8 cellular contexts compared by ENCODE assay signal in the genomic region with DNA sequence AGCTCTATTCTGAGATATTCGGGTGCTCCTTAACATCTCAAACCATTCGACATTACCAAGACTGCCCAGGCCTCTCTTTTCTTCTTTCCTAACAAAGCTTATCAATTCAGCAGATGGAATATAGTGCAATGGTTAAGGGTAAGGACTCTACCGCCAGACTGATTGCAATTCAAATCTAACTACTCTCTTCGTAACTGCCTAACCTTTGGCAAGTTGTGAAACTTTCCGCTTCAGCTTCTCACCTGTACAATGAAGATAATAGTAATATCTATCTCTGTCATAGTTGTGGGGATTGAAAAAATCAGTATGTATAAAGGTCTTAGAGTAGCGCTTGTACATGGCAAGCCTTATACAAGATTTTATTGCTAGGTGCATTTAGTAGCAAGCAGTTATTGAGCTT. TPM values are rescaled to one million over a fixed set of nuclear protein-coding genes. Genes with fewer than 3 reads are reported as not detected.
DNase-seq lines count a peak whose midpoint lies in the region; ATAC-seq, FAIRE-seq and TF ChIP-seq lines count a peak whose summit lies in the region.

No MANE protein-coding gene starts in this region.

- peaks cover 3 to 6% of the 10 kb centered on the region in 2 donors for H3K4me1 ChIP-seq in kidney (ENCODE audit: control insufficient read depth in 1 of 2, insufficient read depth in 1 of 2, low read depth in 1 of 2, low read length in 2 of 2)
- peaks cover 25 to 44% of the 10 kb centered on the region in 2 donors for H3K4me1 ChIP-seq in thoracic aorta (ENCODE audit: control insufficient read depth in 1 of 2, low read depth in 2 of 2)

- H3K9me3 Mint-ChIP-seq in activated CD4-positive, alpha-beta T cell treated with anti-CD3 and anti-CD28 coated beads, Interleukin-2, amount 10 ng/mL, durations not matched to agents 24 days and 14 days, result no peaks in the 10 kb centered on the region
- no peaks in the 10 kb centered on the region for H3K9me3 Mint-ChIP-seq in activated CD8-positive, alpha-beta T cell treated with anti-CD3 and anti-CD28 coated beads, Interleukin-2, amount 10 ng/mL, durations not matched to agents 7 days and 5 days (ENCODE audit: insufficient read depth)

- H3K36me3 ChIP-seq in kidney (ENCODE audit: control insufficient read depth in 1 of 2, insufficient read depth in 2 of 2, low read length in 2 of 2) (no peaks in the 10 kb centered on the region), thoracic aorta (no peaks in the 10 kb centered on the region)

- H3K4me3 Mint-ChIP-seq in activated CD4-positive, alpha-beta T cell treated with anti-CD3 and anti-CD28 coated beads, Interleukin-2, amount 10 ng/mL, durations not matched to agents 24 days and 14 days, result peak overlapping the region; percentile 99
- H3K4me3 Mint-ChIP-seq in activated CD8-positive, alpha-beta T cell treated with anti-CD3 and anti-CD28 coated beads, Interleukin-2, amount 10 ng/mL, durations not matched to agents 7 days and 5 days, result peak overlapping the region; percentile 95

- POLR2A ChIA-PET in activated CD8-positive, alpha-beta T cell treated with anti-CD3 and anti-CD28 coated beads, Interleukin-2, amount 10 ng/mL, durations not matched to agents 7 days and 5 days (lab: Charles Lee), result interaction anchor here (0.8 to 1.5 kb wide), 2 partner anchors 13 to 25 kb away, joined by 4 read pairs; no protein-coding TSS in a partner anchor

- no peak for DNase-seq in activated CD4-positive, alpha-beta T cell treated with anti-CD3 and anti-CD28 coated beads, Interleukin-2, amount 10 ng/mL, durations not matched to agents 24 days and 14 days
- DNase-seq in activated CD4-positive, alpha-beta T cell treated with anti-CD3 and anti-CD28 coated beads for 1 hour, result no peak
- no peak for DNase-seq in activated CD8-positive, alpha-beta T cell treated with anti-CD3 and anti-CD28 coated beads, Interleukin-2, amount 10 ng/mL, durations not matched to agents 7 days and 5 days
- DNase-seq in kidney (no peak), thoracic aorta (ENCODE audit: low spot score) (no peak), putamen (ENCODE audit: low spot score) (no peak)

- H3K27ac Mint-ChIP-seq in activated CD4-positive, alpha-beta T cell treated with anti-CD3 and anti-CD28 coated beads, Interleukin-2, amount 10 ng/mL, durations not matched to agents 24 days and 14 days, result peak overlapping the region; percentile 98
- H3K27ac Mint-ChIP-seq in activated CD8-positive, alpha-beta T cell treated with anti-CD3 and anti-CD28 coated beads, Interleukin-2, amount 10 ng/mL, durations not matched to agents 7 days and 5 days, result peak overlapping the region; percentile 99

- peaks cover 41% of the 10 kb centered on the region for H3K4me1 Mint-ChIP-seq in activated CD4-positive, alpha-beta T cell treated with anti-CD3 and anti-CD28 coated beads, Interleukin-2, amount 10 ng/mL, durations not matched to agents 24 days and 14 days
- peaks cover 41% of the 10 kb centered on the region for H3K4me1 Mint-ChIP-seq in activated CD8-positive, alpha-beta T cell treated with anti-CD3 and anti-CD28 coated beads, Interleukin-2, amount 10 ng/mL, durations not matched to agents 7 days and 5 days (ENCODE audit: low read depth)

- H3K27me3 ChIP-seq in thoracic aorta (replicated peaks; ENCODE audit: insufficient read depth), result no peaks in the 10 kb centered on the region

- H3K4me3 ChIP-seq in kidney (ENCODE audit: low read length in 2 of 2) (peak overlapping the region; percentile 78 to 97), thoracic aorta (peak overlapping the region; percentile 88)

- no peaks in the 10 kb centered on the region for H3K27me3 Mint-ChIP-seq in activated CD4-positive, alpha-beta T cell treated with anti-CD3 and anti-CD28 coated beads, Interleukin-2, amount 10 ng/mL, durations not matched to agents 24 days and 14 days
- H3K27me3 Mint-ChIP-seq in activated CD8-positive, alpha-beta T cell treated with anti-CD3 and anti-CD28 coated beads, Interleukin-2, amount 10 ng/mL, durations not matched to agents 7 days and 5 days (ENCODE audit: low read depth), result no peaks in the 10 kb centered on the region

- CTCF ChIA-PET in activated CD8-positive, alpha-beta T cell treated with anti-CD3 and anti-CD28 coated beads, Interleukin-2, amount 10 ng/mL, durations not matched to agents 7 days and 5 days (lab: Charles Lee), result interaction anchor here (1.0 to 1.6 kb wide), 3 partner anchors 18 to 19 kb away, joined by 3 read pairs; no protein-coding TSS in a partner anchor

- H3K27ac ChIP-seq in kidney (ENCODE audit: low read depth in 2 of 2, low read length in 2 of 2), result peak overlapping the region; percentile 94 to 98
- peak overlapping the region; percentile 95 to 96 for H3K27ac ChIP-seq in thoracic aorta

- no peak for ATAC-seq in activated CD8-positive, alpha-beta T cell treated with anti-CD3 and anti-CD28 coated beads, Interleukin-2, amount 10 ng/mL, durations not matched to agents 7 days and 5 days
- ATAC-seq in thoracic aorta (ENCODE audit: insufficient number of reproducible peaks, low FRiP score, low read depth) (no peak), GM21367 (IDR thresholded peaks at IDR 0.05; ENCODE audit: unreplicated experiment) (no peak), HG03457 (IDR thresholded peaks at IDR 0.05; ENCODE audit: unreplicated experiment) (no peak)

- no peaks in the 10 kb centered on the region for H3K9me3 ChIP-seq in kidney (ENCODE audit: control insufficient read depth in 1 of 2, low read length in 2 of 2)
- no peaks in the 10 kb centered on the region for H3K9me3 ChIP-seq in thoracic aorta

- intact Hi-C loops in activated CD4-positive, alpha-beta T cell treated with anti-CD3 and anti-CD28 coated beads, Interleukin-2, amount 10 ng/mL, durations not matched to agents 24 days and 14 days (cut with micrococcal nuclease), result loop anchor here (5.0 kb wide), 1 partner anchor 124 kb away; no protein-coding TSS in a partner anchor
- intact Hi-C loops in kidney (cut with DNase I), result no loop called here

- H3K36me3 Mint-ChIP-seq in activated CD4-positive, alpha-beta T cell treated with anti-CD3 and anti-CD28 coated beads, Interleukin-2, amount 10 ng/mL, durations not matched to agents 24 days and 14 days (ENCODE audit: low read depth), result peaks cover 30% of the 10 kb centered on the region
- H3K36me3 Mint-ChIP-seq in activated CD8-positive, alpha-beta T cell treated with anti-CD3 and anti-CD28 coated beads, Interleukin-2, amount 10 ng/mL, durations not matched to agents 7 days and 5 days (ENCODE audit: low read depth), result peaks cover 9% of the 10 kb centered on the region

- TF ChIP-seq CTCF in kidney (IDR thresholded peaks at IDR 0.05; ENCODE audit: borderline replicate concordance, extremely low read depth, insufficient read depth) (no peak), thoracic aorta (IDR thresholded peaks at IDR 0.05) (no peak)

- peak overlapping the region; percentile 45 to 98 for H3K9ac ChIP-seq in kidney (ENCODE audit: low read length in 2 of 2)

- FAIRE-seq in kidney (lab: Jason Lieb, UNC), result no peak

RNA-seq across cellular contexts. Expression of gene UBA5, which starts 1.0 kb away (rescaled TPM):
- total RNA-seq in activated CD4-positive, alpha-beta T cell treated with anti-CD3 and anti-CD28 coated beads, Interleukin-2, amount 10 ng/mL, durations not matched to agents 24 days and 14 days, result 81.9 and 85.1 TPM in 2 replicates
- 10 to 100 TPM; 31.4 to 39.0 TPM for total RNA-seq in activated CD8-positive, alpha-beta T cell treated with anti-CD3 and anti-CD28 coated beads, Interleukin-2, amount 10 ng/mL, durations not matched to agents 7 days and 5 days
- total RNA-seq in kidney (45.1 TPM), thoracic aorta (10 to 100 TPM; 26.4 to 52.4 TPM)
- polyA plus RNA-seq in kidney (ENCODE audit: insufficient read depth, low read depth, low replicate concordance), result 32.1 TPM

RNA-seq across cellular contexts. Expression of gene ACAD11, which starts 1.5 kb away (rescaled TPM):
- total RNA-seq in activated CD4-positive, alpha-beta T cell treated with anti-CD3 and anti-CD28 coated beads, Interleukin-2, amount 10 ng/mL, durations not matched to agents 24 days and 14 days, result 12.9 and 18.9 TPM in 2 replicates
- 10 to 100 TPM; 11.3 to 13.7 TPM for total RNA-seq in activated CD8-positive, alpha-beta T cell treated with anti-CD3 and anti-CD28 coated beads, Interleukin-2, amount 10 ng/mL, durations not matched to agents 7 days and 5 days
- total RNA-seq in kidney (21.4 TPM), thoracic aorta (100 to 1,000 TPM in 1 of 2 donors, 10 to 100 TPM in 1; 52.8 to 100 TPM)
- 47.7 TPM for polyA plus RNA-seq in kidney (ENCODE audit: insufficient read depth, low read depth, low replicate concordance)
